In the genomic region with DNA sequence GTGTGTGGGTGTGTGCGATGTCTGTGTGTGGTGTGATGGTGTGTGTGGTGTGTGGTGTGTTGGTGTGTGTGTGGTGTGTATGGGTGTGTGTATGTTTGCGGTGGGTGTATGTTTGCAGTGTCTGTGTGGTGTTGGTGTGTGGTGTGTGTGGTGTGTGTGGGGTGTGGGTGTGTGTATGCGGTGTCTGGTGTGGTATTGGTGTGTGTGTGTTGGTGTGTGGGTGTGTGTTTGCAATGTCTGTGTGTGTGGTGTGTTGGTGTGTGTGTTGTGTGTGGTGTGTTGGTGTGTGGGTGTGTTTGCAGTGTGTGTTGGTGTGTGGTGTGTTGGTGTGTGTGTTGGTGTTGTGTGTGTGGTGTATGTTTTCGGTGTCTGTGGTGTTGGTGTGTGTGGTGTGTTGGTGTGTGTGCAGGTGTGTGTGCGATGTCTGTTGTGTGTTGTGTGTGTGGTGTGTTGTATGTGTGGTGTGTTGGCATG, we compare ENCODE assay signal across 23 cellular contexts. TPM values are rescaled to one million over a fixed set of nuclear protein-coding genes. Genes with fewer than 3 reads are reported as not detected.
DNase-seq lines count a peak whose midpoint lies in the region; ATAC-seq, FAIRE-seq and TF ChIP-seq lines count a peak whose summit lies in the region.
"Had no signal": no experiment of that assay in that cellular context is flagged by ENCODE, and none has a peak within 500 bp of the region (broad histone marks: within the 10 kb centered on the region; RNA-seq: fewer than 3 reads in every experiment).

No MANE protein-coding gene starts in this region.

- TF ChIP-seq RAD21 in IMR-90 (IDR thresholded peaks at IDR 0.05; ENCODE audit: low read length) (no peak), H1 (IDR thresholded peaks at IDR 0.05 in 1 of 2, conservative IDR thresholded peaks at IDR 0.05 in 1 of 2; ENCODE audit: low read depth in 2 of 2, low read length in 2 of 2) (no peak)

- H3K27ac ChIP-seq in IMR-90 (ENCODE audit: insufficient read depth, low read length) (no peak overlapping the region), H1 (ENCODE audit: low read depth, low read length) (no peak overlapping the region), osteoblast (ENCODE audit: low read depth, low read length) (peak overlapping the region; percentile 40), upper lobe of left lung (peak overlapping the region in 3 of 4 donors; percentile 40 to 70 (median 56))
- H3K27ac ChIP-seq: SJCRH30 had no signal

- H3K9ac ChIP-seq in IMR-90 (ENCODE audit: low read depth, low read length) (no peak overlapping the region), H1 (replicated peaks in 1 of 4; ENCODE audit: extremely low read depth in 1 of 4, low read depth in 3 of 4, low read length in 3 of 4) (no peak overlapping the region)

- POLR2A ChIA-PET in IMR-90 (lab: Charles Lee; ENCODE audit: unreplicated experiment) (no interaction called here), H1 (lab: Charles Lee; ENCODE audit: partially characterized antibody) (no interaction called here)

- H2BK120ac ChIP-seq in IMR-90 (ENCODE audit: low read depth, low read length) = peak overlapping the region; percentile 66
- no peak overlapping the region for H2BK120ac ChIP-seq in H1 (replicated peaks; ENCODE audit: low read depth, low read length)

- DNase-seq in IMR-90 (no peak), H1 (ENCODE audit: low read depth in 1 of 2, low spot score in 2 of 2) (no peak), osteoblast (ENCODE audit: insufficient read length, low spot score, missing footprints) (no peak), upper lobe of left lung (no peak), posterior cingulate gyrus (no peak)
- DNase-seq in activated CD4-positive, alpha-beta T cell treated with anti-CD3 and anti-CD28 coated beads, Interleukin-2, amount 50 U/mL, for 4 hours = no peak
- DNase-seq in activated naive CD4-positive, alpha-beta T cell treated with anti-CD3 and anti-CD28 coated beads, Interleukin-2, amount 10 ng/mL, durations not matched to agents 7 days and 5 days = no peak
- DNase-seq: activated CD8-positive, alpha-beta memory T cell treated with anti-CD3 and anti-CD28 coated beads for 24 hours; activated naive CD8-positive, alpha-beta T cell treated with anti-CD3 and anti-CD28 coated beads for 36 hours; activated T-cell treated with anti-CD3 and anti-CD28 coated beads, Interleukin-2, amount 50 U/mL, for 48 hours; C1 segment of cervical spinal cord; DMS153; foreskin fibroblast; GOT3; NCI-H1436 treated with DMSO at 0.1 percent for 48 hours; NCI-H2171 treated with DMSO at 0.1 percent for 48 hours; NCI-H774; OCI-M1; SJCRH30; stimulated activated CD4-positive, alpha-beta T cell treated with anti-CD3 and anti-CD28 coated beads, Interleukin-15, amount 100 ng/mL, for 24 hours had no signal

- intact Hi-C loops in IMR-90 (cut with micrococcal nuclease) = no loop called here
- intact Hi-C loops in posterior cingulate gyrus (cut with DNase I) = no loop called here

- H3K56ac ChIP-seq in IMR-90 (ENCODE audit: extremely low read depth, insufficient read depth, low read length) (no peak overlapping the region), H1 (replicated peaks; ENCODE audit: insufficient read length, low read depth, low read length) (peak overlapping the region; percentile 100)

- TF ChIP-seq EP300 in H1 (IDR thresholded peaks at IDR 0.05; ENCODE audit: borderline replicate concordance in 1 of 2, low read depth in 2 of 2, low read length in 2 of 2) (no peak), upper lobe of left lung (IDR thresholded peaks at IDR 0.05) (no peak)

- peak overlapping the region; percentile 56 for H3K18ac ChIP-seq in IMR-90 (ENCODE audit: low read depth, low read length)
- H3K18ac ChIP-seq in H1 (ENCODE audit: extremely low read depth, low read length) = no peak overlapping the region

- H2BK5ac ChIP-seq in IMR-90 (ENCODE audit: low read depth, low read length, poor library complexity, severe bottlenecking) = peak overlapping the region; percentile 95
- H2BK5ac ChIP-seq in H1 (ENCODE audit: low read depth, low read length) = peak overlapping the region; percentile 62

- H2BK15ac ChIP-seq in IMR-90 (ENCODE audit: low read depth, low read length) = peak overlapping the region; percentile 40; the same call in 2 of the 3 replicates
- 0 out of 2 replicates have a peak overlapping the region, but pooled peaks have one; percentile 50 for H2BK15ac ChIP-seq in H1 (ENCODE audit: low read length)

- H3K27me3 ChIP-seq in IMR-90 (ENCODE audit: control insufficient read depth, insufficient read depth, low read length) = no peaks in the 10 kb centered on the region
- no peaks in the 10 kb centered on the region; a peak in 1 of 7 replicates for H3K27me3 ChIP-seq in H1 (replicated peaks in 1 of 4; ENCODE audit: control insufficient read depth in 3 of 4, extremely low read depth in 1 of 4, insufficient read depth in 3 of 4, low read length in 3 of 4)
- no peaks in the 10 kb centered on the region for H3K27me3 ChIP-seq in osteoblast (ENCODE audit: insufficient read depth, low read length)
- no peaks in the 10 kb centered on the region for H3K27me3 ChIP-seq in upper lobe of left lung
- H3K27me3 ChIP-seq: SJCRH30, tibial nerve had no signal

- H2AFZ ChIP-seq in IMR-90 (replicated peaks; ENCODE audit: low read length, poor library complexity) = peak overlapping the region; percentile 34
- no peak overlapping the region for H2AFZ ChIP-seq in H1 (ENCODE audit: low read length)
- no peak overlapping the region for H2AFZ ChIP-seq in osteoblast (ENCODE audit: low read length)

- H3K4me3 Mint-ChIP-seq in activated naive CD4-positive, alpha-beta T cell treated with anti-CD3 and anti-CD28 coated beads, Interleukin-2, amount 10 ng/mL, durations not matched to agents 7 days and 5 days = no peak overlapping the region
- H3K4me3 Mint-ChIP-seq: activated naive CD8-positive, alpha-beta T cell treated with anti-CD3 and anti-CD28 coated beads for 36 hours; memory B cell had no signal

- H3K4me3 ChIP-seq in IMR-90 (ENCODE audit: insufficient read depth, low read depth, low read length) = no peak overlapping the region
- no peak overlapping the region for H3K4me3 ChIP-seq in H1 (ENCODE audit: extremely low read depth in 1 of 4, insufficient read depth in 2 of 4, low read depth in 3 of 4, low read length in 4 of 4)
- H3K4me3 ChIP-seq in osteoblast (ENCODE audit: insufficient read depth, low read length) = no peak overlapping the region
- H3K4me3 ChIP-seq in upper lobe of left lung = no peak overlapping the region
- H3K4me3 ChIP-seq: SJCRH30, tibial nerve had no signal

- H2AK5ac ChIP-seq in IMR-90 (ENCODE audit: low read depth, low read length) (peak overlapping the region; percentile 99), H1 (ENCODE audit: low read depth, low read length) (peak overlapping the region; percentile 98)

- H3K79me2 ChIP-seq in H1 (ENCODE audit: control insufficient read depth in 1 of 2, insufficient read depth in 2 of 2, low read length in 2 of 2) (peaks cover 5 to 19% of the 10 kb centered on the region in 2 experiments; a peak in 3 of 4 replicates), osteoblast (ENCODE audit: insufficient read depth, low read length) (peaks cover 81% of the 10 kb centered on the region)

- H2AK9ac ChIP-seq in IMR-90 (replicated peaks; ENCODE audit: low read depth, low read length, poor library complexity) = peak overlapping the region; percentile 60

- peaks cover 25% of the 10 kb centered on the region; the same call in 1 of the 2 replicates for H3K23me2 ChIP-seq in H1 (ENCODE audit: low read depth, low read length)

- CTCF ChIA-PET in IMR-90 (lab: Yijun Ruan, JAX) (no interaction called here), H1 (lab: Charles Lee; ENCODE audit: partially characterized antibody) (no interaction called here)
- CTCF ChIA-PET in activated naive CD4-positive, alpha-beta T cell treated with anti-CD3 and anti-CD28 coated beads, Interleukin-2, amount 10 ng/mL, durations not matched to agents 7 days and 5 days (lab: Charles Lee) = no interaction called here

- H3K79me1 ChIP-seq in IMR-90 (ENCODE audit: low read depth in 1 of 2, low read length in 2 of 2) (peaks cover 60 to 87% of the 10 kb centered on the region in 2 experiments), H1 (ENCODE audit: low read depth, low read length) (peaks cover 27% of the 10 kb centered on the region)

- in situ Hi-C loops in IMR-90 (cut with MboI; ENCODE audit: low sequenced_read_pairs) = no loop called here

- H2BK20ac ChIP-seq in IMR-90 (ENCODE audit: low read depth, low read length) (peak overlapping the region; percentile 50; the same call in 1 of the 2 replicates), H1 (ENCODE audit: low read length) (no peak overlapping the region; the same call in 1 of the 2 replicates)

- H3K4me1 ChIP-seq in IMR-90 (ENCODE audit: control insufficient read depth, insufficient read depth, low read length) (peaks cover 55% of the 10 kb centered on the region), H1 (replicated peaks in 1 of 4; ENCODE audit: control insufficient read depth in 3 of 4, insufficient read depth in 4 of 4, low read length in 3 of 4) (peaks cover 0 to 3% (median 0%) of the 10 kb centered on the region in 4 experiments; a peak in 2 of 7 replicates), osteoblast (ENCODE audit: insufficient read depth, low read length) (peaks cover 40% of the 10 kb centered on the region), upper lobe of left lung (peaks cover 51 to 68% (median 64%) of the 10 kb centered on the region in 4 donors)

- BruUV-seq in IMR-90 (replicated peaks; lab: Mats Ljungman, UMichigan) = no TSS peak

- no peak overlapping the region for H3K27ac Mint-ChIP-seq in activated naive CD4-positive, alpha-beta T cell treated with anti-CD3 and anti-CD28 coated beads, Interleukin-2, amount 10 ng/mL, durations not matched to agents 7 days and 5 days
- H3K27ac Mint-ChIP-seq: activated naive CD8-positive, alpha-beta T cell treated with anti-CD3 and anti-CD28 coated beads for 36 hours; memory B cell had no signal

- WGBS in IMR-90 (ENCODE audit: extremely low coverage in 2 of 2, insufficient read length in 1 of 2), 2 experiments = 94% methylated on average over 4 of the region's 5 CpGs; no CpG with 5 or more reads in 1 of the 2 experiments
- WGBS in H1 (ENCODE audit: extremely low coverage in 1 of 2, insufficient coverage in 1 of 2, insufficient read length in 1 of 2, insufficient replicate concordance in 2 of 2, low coverage in 1 of 2, low lambda C conversion rate in 2 of 2, missing lambda C conversion rate in 1 of 2), 2 experiments = 95% methylated on average over 5 of the region's 5 CpGs; no CpG with 5 or more reads in 1 of the 2 experiments
- WGBS in upper lobe of left lung, 2 donors = 94 to 95% methylated on average over 5 of the region's 5 CpGs

- no peaks in the 10 kb centered on the region for H3K9me3 Mint-ChIP-seq in activated naive CD4-positive, alpha-beta T cell treated with anti-CD3 and anti-CD28 coated beads, Interleukin-2, amount 10 ng/mL, durations not matched to agents 7 days and 5 days
- H3K9me3 Mint-ChIP-seq: activated naive CD8-positive, alpha-beta T cell treated with anti-CD3 and anti-CD28 coated beads for 36 hours; memory B cell had no signal

- H3K4ac ChIP-seq in IMR-90 (ENCODE audit: low read depth, low read length) (peak overlapping the region; percentile 80), H1 (replicated peaks; ENCODE audit: insufficient read length, low read depth, low read length) (no peak overlapping the region)

- TF ChIP-seq CTCF in IMR-90 (conservative IDR thresholded peaks at IDR 0.05; ENCODE audit: low read depth, low read length) (no peak), H1 (IDR thresholded peaks at IDR 0.05; ENCODE audit: control extremely low read depth in 1 of 3, insufficient read depth in 1 of 3, low read depth in 1 of 3, low read length in 3 of 3) (no peak), osteoblast (IDR thresholded peaks at IDR 0.05; ENCODE audit: extremely low read depth, low read depth, low read length) (no peak), upper lobe of left lung (IDR thresholded peaks at IDR 0.05) (no peak)

- peaks cover 38% of the 10 kb centered on the region for H3K4me1 Mint-ChIP-seq in activated naive CD4-positive, alpha-beta T cell treated with anti-CD3 and anti-CD28 coated beads, Interleukin-2, amount 10 ng/mL, durations not matched to agents 7 days and 5 days

- TF ChIP-seq POLR2A in IMR-90 (IDR thresholded peaks at IDR 0.05; ENCODE audit: low read depth, low read length) (no peak), H1 (IDR thresholded peaks at IDR 0.05; ENCODE audit: control extremely low read depth in 1 of 2, low read depth in 2 of 2, low read length in 2 of 2) (no peak), upper lobe of left lung (IDR thresholded peaks at IDR 0.05) (no peak)

- peak overlapping the region; percentile 47; the same call in 1 of the 2 replicates for H4K91ac ChIP-seq in IMR-90 (ENCODE audit: insufficient read depth, low read depth, low read length)
- peak overlapping the region; percentile 96 for H4K91ac ChIP-seq in H1 (replicated peaks; ENCODE audit: insufficient read length, low read length)

- H3K9me3 ChIP-seq in IMR-90 (ENCODE audit: control insufficient read depth, insufficient read depth, low read length) = no peaks in the 10 kb centered on the region
- no peaks in the 10 kb centered on the region for H3K9me3 ChIP-seq in H1 (ENCODE audit: insufficient read depth in 2 of 2, low read depth in 1 of 2, low read length in 1 of 2)
- no peaks in the 10 kb centered on the region for H3K9me3 ChIP-seq in osteoblast (ENCODE audit: low read depth, low read length)
- no peaks in the 10 kb centered on the region for H3K9me3 ChIP-seq in upper lobe of left lung
- H3K9me3 ChIP-seq: SJCRH30, tibial nerve had no signal

- H4K8ac ChIP-seq in IMR-90 (ENCODE audit: low read depth in 2 of 2, low read length in 2 of 2) = peak overlapping the region; percentile 21 to 69; a peak in 3 of 4 replicates
- peak overlapping the region; percentile 62; the same call in 1 of the 2 replicates for H4K8ac ChIP-seq in H1 (ENCODE audit: extremely low read depth, insufficient read depth, low read length)

- no peaks in the 10 kb centered on the region for H3K36me3 ChIP-seq in IMR-90 (ENCODE audit: control insufficient read depth, insufficient read depth, low read length)
- no peaks in the 10 kb centered on the region; a peak in 1 of 8 replicates for H3K36me3 ChIP-seq in H1 (ENCODE audit: control insufficient read depth in 2 of 4, insufficient read depth in 4 of 4, low read length in 3 of 4)
- no peaks in the 10 kb centered on the region for H3K36me3 ChIP-seq in osteoblast (ENCODE audit: insufficient read depth, low read length)
- no peaks in the 10 kb centered on the region for H3K36me3 ChIP-seq in upper lobe of left lung
- H3K36me3 ChIP-seq: tibial nerve had no signal

- H3K14ac ChIP-seq in IMR-90 (replicated peaks; ENCODE audit: low read depth, low read length) (peak overlapping the region; percentile 91), H1 (ENCODE audit: insufficient read length) (no peak overlapping the region)

- peaks cover 22% of the 10 kb centered on the region for H3K36me3 Mint-ChIP-seq in activated naive CD4-positive, alpha-beta T cell treated with anti-CD3 and anti-CD28 coated beads, Interleukin-2, amount 10 ng/mL, durations not matched to agents 7 days and 5 days

- H3K27me3 Mint-ChIP-seq in activated naive CD4-positive, alpha-beta T cell treated with anti-CD3 and anti-CD28 coated beads, Interleukin-2, amount 10 ng/mL, durations not matched to agents 7 days and 5 days = no peaks in the 10 kb centered on the region
- H3K27me3 Mint-ChIP-seq: activated naive CD8-positive, alpha-beta T cell treated with anti-CD3 and anti-CD28 coated beads for 36 hours; memory B cell had no signal

- dilution Hi-C loops in IMR-90 (cut with HindIII; ENCODE audit: low sequenced_read_pairs, unreplicated experiment) = no loop called here

- H3K4me2 ChIP-seq in IMR-90 (ENCODE audit: low read depth, low read length) (no peak overlapping the region), H1 (ENCODE audit: insufficient read depth in 1 of 2, low read depth in 2 of 2, low read length in 2 of 2) (no peak overlapping the region), osteoblast (ENCODE audit: insufficient read depth, low read length) (no peak overlapping the region)

- FAIRE-seq in H1 (lab: Jason Lieb, UNC) = no peak
- FAIRE-seq: GM12891 had no signal

- peak overlapping the region; percentile 18; the same call in 1 of the 2 replicates for H2BK12ac ChIP-seq in H1 (ENCODE audit: low read depth, low read length)

- ATAC-seq in IMR-90 (ENCODE audit: low read depth) (no peak), upper lobe of left lung (ENCODE audit: low FRiP score in 2 of 2) (no peak)

- H3K23ac ChIP-seq in IMR-90 (ENCODE audit: low read depth, low read length) (peak overlapping the region; percentile 80; the same call in 1 of the 2 replicates), H1 (ENCODE audit: insufficient read length) (no peak overlapping the region)

- H4K5ac ChIP-seq in IMR-90 (ENCODE audit: low read depth, low read length) = peak overlapping the region; percentile 28; the same call in 1 of the 2 replicates
- no peak overlapping the region for H4K5ac ChIP-seq in H1 (ENCODE audit: insufficient read length, low read depth, low read length)

- H3K9me1 ChIP-seq in IMR-90 (ENCODE audit: insufficient read depth, low read length) = peaks cover 63% of the 10 kb centered on the region

- H4K20me1 ChIP-seq in IMR-90 (ENCODE audit: insufficient read depth, low read length) = peaks cover 74% of the 10 kb centered on the region
- H4K20me1 ChIP-seq in H1 (replicated peaks in 1 of 2; ENCODE audit: control insufficient read depth in 1 of 2, insufficient read depth in 2 of 2, low read length in 2 of 2) = peaks cover 2 to 25% of the 10 kb centered on the region in 2 experiments
- peaks cover 12% of the 10 kb centered on the region for H4K20me1 ChIP-seq in osteoblast (ENCODE audit: insufficient read depth, low read length)

RNA-seq across cellular contexts. Expression of a gene that starts 15.7 kb away (rescaled TPM):
- total RNA-seq in IMR-90 (2012; rRNA removed) (2.7 and 3.1 TPM in 2 replicates), osteoblast (12.7 and 14.1 TPM in 2 replicates), upper lobe of left lung (100 to 1,000 TPM in 1 of 6 donors, 10 to 100 TPM in 5; 30.4 to 167 (median 55.0) TPM)
- polyA plus RNA-seq in IMR-90 (2012; rRNA removed) (9.5 and 10.8 TPM in 2 replicates), H1 (2011; rRNA removed) (5.5 and 13.2 TPM in 2 replicates)
- polyA plus RNA-seq in IMR-90 (2012; cell fraction: cytosol; rRNA removed) = 5.9 and 8.8 TPM in 2 replicates
- 29.1 and 35.2 TPM in 2 replicates for polyA plus RNA-seq in IMR-90 (2012; cell fraction: nucleus; rRNA removed; ENCODE audit: low replicate concordance)
- total RNA-seq in H1 (2021; fragmentation: NEBNext Ultra II Directional; extraction: Animal tissue kit (Norgen Biotek cat#: 25700)) = 40.4 and 40.5 TPM in 2 replicates
- 4.1 TPM for polyA plus RNA-seq in H1 (2011; cell fraction: cytosol; rRNA removed)
- 18.6 TPM for polyA plus RNA-seq in H1 (2011; cell fraction: nucleus; rRNA removed)
- 15.2 to 19.4 TPM (median 18.9 TPM) in 4 replicates for polyA plus RNA-seq in H1 (2012, experiment 1 of 2)
- 13.9 TPM for polyA plus RNA-seq in H1 (2012, experiment 2 of 2)
- 33.1 TPM for polyA plus RNA-seq in H1 (2013, experiment 1 of 2)
- 33.0 TPM for polyA plus RNA-seq in H1 (2013, experiment 2 of 2)
- polyA minus RNA-seq in H1 (2011; rRNA and poly(A)+ RNA removed) = 10.0 and 15.5 TPM in 2 replicates
- polyA minus RNA-seq in H1 (2011; cell fraction: cytosol; rRNA and poly(A)+ RNA removed) = 23.0 TPM
- polyA minus RNA-seq in H1 (2011; cell fraction: nucleus; rRNA and poly(A)+ RNA removed) = 35.1 TPM

Comparison
In these comparisons a context has a peak if more than half of its experiments do, and no peak if none do; other contexts are left out.
1. H3K27ac ChIP-seq: peak in osteoblast (single experiment) and upper lobe of left lung (3 of 4); none in IMR-90 (single experiment) and H1 (single experiment).